ENCODE assay signal across 23 cellular contexts in genomic region chr19:55161571-55162322, GRCh38. TPM values are rescaled to one million over a fixed set of nuclear protein-coding genes. Genes with fewer than 3 reads are reported as not detected.
"Had no signal": no experiment of that assay in that cellular context is flagged by ENCODE, and none has a peak within 500 bp of the region (broad histone marks: within the 10 kb centered on the region; RNA-seq: fewer than 3 reads in every experiment).

No MANE protein-coding gene starts in this region.

- H3K4me1 ChIP-seq: ascending aorta had no signal

- H3K4me3 ChIP-seq: ascending aorta, esophagus muscularis mucosa, hepatocyte, tibial artery had no signal

- H3K36me3 ChIP-seq: ascending aorta, brain microvascular endothelial cell, esophagus muscularis mucosa, tibial artery, WERI-Rb-1 had no signal

- DNase-seq: activated T-cell treated with anti-CD3 and anti-CD28 coated beads, Interleukin-2, amount 50 U/mL, for 1 hour; brain microvascular endothelial cell; central memory CD4-positive, alpha-beta T cell; dermis blood vessel endothelial cell; effector CD8-positive, alpha-beta T cell; glutamatergic neuron; nephron progenitor cell; occipital lobe; posterior cingulate gyrus; small intestine; stimulated activated CD4-positive, alpha-beta T cell treated with anti-CD3 and anti-CD28 coated beads, Interleukin-2, amount 100 ng/mL, for 24 hours; stimulated activated naive CD8-positive, alpha-beta T cell treated with anti-CD3 and anti-CD28 coated beads, Interleukin-15, amount 100 ng/mL, for 72 hours; tibial artery; WERI-Rb-1 had no signal

- H3K9me3 ChIP-seq: ascending aorta, esophagus muscularis mucosa, tibial artery had no signal

- H2AFZ ChIP-seq: hepatocyte had no signal

- ATAC-seq: activated T-helper 17 cell treated with anti-CD3 and anti-CD28 coated beads, Interleukin-2, amount 50 U/mL, for 72 hours; sciatic nerve had no signal

- H3K27ac ChIP-seq: ascending aorta, brain microvascular endothelial cell, esophagus muscularis mucosa, hepatocyte, tibial artery, WERI-Rb-1 had no signal

- H3K4me2 ChIP-seq: hepatocyte had no signal

RNA-seq across cellular contexts. Expression of gene TNNI3, which starts 4.2 kb away (rescaled TPM):
- total RNA-seq: activated naive CD4-positive, alpha-beta T cell treated with anti-CD3 and anti-CD28 coated beads, Interleukin-2, amount 50 U/mL, for 72 hours; activated T-helper 17 cell treated with anti-CD3 and anti-CD28 coated beads, Interleukin-2, amount 50 U/mL, for 72 hours; ascending aorta; dermis blood vessel endothelial cell; esophagus muscularis mucosa; liver; occipital lobe; sciatic nerve; ureter had no signal
- polyA plus RNA-seq: liver had no signal

RNA-seq across cellular contexts. Expression of gene DNAAF3, which starts 4.7 kb away (rescaled TPM):
- total RNA-seq: ascending aorta, frontal cortex had no signal

RNA-seq across cellular contexts. Expression of gene TNNT1, which starts 12.7 kb away (rescaled TPM):
- total RNA-seq: activated T-helper 17 cell treated with anti-CD3 and anti-CD28 coated beads, Interleukin-2, amount 50 U/mL, for 72 hours; ascending aorta; occipital lobe had no signal

RNA-seq across cellular contexts. Expression of gene SYT5, which starts 18.3 kb away (rescaled TPM):
- total RNA-seq: activated naive CD4-positive, alpha-beta T cell treated with anti-CD3 and anti-CD28 coated beads, Interleukin-2, amount 50 U/mL, for 72 hours; activated T-helper 17 cell treated with anti-CD3 and anti-CD28 coated beads, Interleukin-2, amount 50 U/mL, for 72 hours; ascending aorta; dermis blood vessel endothelial cell; sciatic nerve; ureter had no signal
- polyA plus RNA-seq: liver had no signal
